Comparison of ENCODE assay signal across 1 cellular context in genomic region chr19:1253514-1254080, GRCh38.
TF ChIP-seq lines count a peak whose summit lies in the region.

No MANE protein-coding gene starts in this region.

TF ChIP-seq in HepG2, 621 proteins besides CTCF, POLR2A, EP300 and RAD21 (continues in another document):
- TF ChIP-seq KDM5A (IDR thresholded peaks at IDR 0.05; ENCODE audit: borderline replicate concordance, low read length) (no peak), ZFP1 (CRISPR knock-in tag; IDR thresholded peaks at IDR 0.05) (no peak; the same call in 1 of the 2 replicates), ZNF800 (CRISPR knock-in tag; IDR thresholded peaks at IDR 0.05) (no peak), SALL1 (CRISPR knock-in tag; IDR thresholded peaks at IDR 0.05) (peak; percentile 73), ZNF230 (CRISPR knock-in tag; IDR thresholded peaks at IDR 0.05) (no peak), NR2F2 (IDR thresholded peaks at IDR 0.05; ENCODE audit: borderline replicate concordance, low read depth) (peak; percentile 90; the same call in 1 of the 2 replicates), XRCC5 (optimal IDR thresholded peaks at IDR 0.05; ENCODE audit: low read length) (no peak), NCOR1 (IDR thresholded peaks at IDR 0.05; ENCODE audit: borderline replicate concordance, low read length) (peak; percentile 59; the same call in 1 of the 2 replicates), SP140L (CRISPR knock-in tag; IDR thresholded peaks at IDR 0.05; ENCODE audit: borderline replicate concordance) (no peak), HNF1A (IDR thresholded peaks at IDR 0.05; ENCODE audit: low read depth) (0 out of 2 replicates have a peak, but pooled peaks have one; percentile 15), HNF1A (CRISPR knock-in tag; IDR thresholded peaks at IDR 0.05; ENCODE audit: borderline replicate concordance) (no peak; the same call in 1 of the 2 replicates), IRF2 (CRISPR knock-in tag; IDR thresholded peaks at IDR 0.05) (peak; percentile 51; the same call in 1 of the 2 replicates), ZNF17 (CRISPR knock-in tag; IDR thresholded peaks at IDR 0.05) (no peak), MBD4 (IDR thresholded peaks at IDR 0.05; ENCODE audit: borderline replicate concordance, low read length) (no peak), ATAD3A (CRISPR knock-in tag; IDR thresholded peaks at IDR 0.05) (no peak), PRDM10 (CRISPR knock-in tag; IDR thresholded peaks at IDR 0.05; ENCODE audit: low read depth) (no peak), ZFY (CRISPR knock-in tag; IDR thresholded peaks at IDR 0.05) (peak; percentile 44), DDIT3 (CRISPR knock-in tag; IDR thresholded peaks at IDR 0.05) (no peak), SMAD9 (CRISPR knock-in tag; IDR thresholded peaks at IDR 0.05) (no peak), ZGPAT (CRISPR knock-in tag; IDR thresholded peaks at IDR 0.05) (peak; percentile 59; the same call in 1 of the 2 replicates), HMGA1 (CRISPR knock-in tag; conservative IDR thresholded peaks at IDR 0.05) (no peak), ZNF383 (CRISPR knock-in tag; IDR thresholded peaks at IDR 0.05; ENCODE audit: borderline replicate concordance) (no peak), PBX2 (CRISPR knock-in tag; IDR thresholded peaks at IDR 0.05) (no peak), ASH2L (IDR thresholded peaks at IDR 0.05; ENCODE audit: insufficient read length, low read depth, low read length) (peak; percentile 79), NR0B2 (CRISPR knock-in tag; IDR thresholded peaks at IDR 0.05) (no peak), ZNF547 (CRISPR knock-in tag; IDR thresholded peaks at IDR 0.05) (0 out of 2 replicates have a peak, but pooled peaks have one; percentile 27), ZBTB1 (CRISPR knock-in tag; IDR thresholded peaks at IDR 0.05; ENCODE audit: borderline replicate concordance) (no peak), ZNF546 (CRISPR knock-in tag; conservative IDR thresholded peaks at IDR 0.05) (no peak), POGZ (CRISPR knock-in tag; IDR thresholded peaks at IDR 0.05) (0 out of 2 replicates have a peak, but pooled peaks have one; percentile 31), ZNF3 (CRISPR knock-in tag; IDR thresholded peaks at IDR 0.05) (no peak), E2F5 (CRISPR knock-in tag; conservative IDR thresholded peaks at IDR 0.05) (no peak), MXI1 (IDR thresholded peaks at IDR 0.05; ENCODE audit: borderline replicate concordance, low read depth, low read length) (peak; percentile 47; the same call in 1 of the 3 replicates), SOX13 (IDR thresholded peaks at IDR 0.05) (peak; percentile 58; the same call in 1 of the 2 replicates), SOX13 (CRISPR knock-in tag; conservative IDR thresholded peaks at IDR 0.05 in 1 of 2, IDR thresholded peaks at IDR 0.05 in 1 of 2) (peak; percentile 76 to 91), RFX5 (IDR thresholded peaks at IDR 0.05; ENCODE audit: low read depth, low read length) (no peak), SP1 (IDR thresholded peaks at IDR 0.05) (no peak), SP1 (CRISPR knock-in tag; IDR thresholded peaks at IDR 0.05) (peak; percentile 38; the same call in 1 of the 2 replicates), MXD3 (CRISPR knock-in tag; IDR thresholded peaks at IDR 0.05) (no peak), AHR (CRISPR knock-in tag; IDR thresholded peaks at IDR 0.05) (no peak), ZFAT (CRISPR knock-in tag; conservative IDR thresholded peaks at IDR 0.05) (no peak), ZNF562 (CRISPR knock-in tag; IDR thresholded peaks at IDR 0.05; ENCODE audit: borderline replicate concordance) (no peak), JUND (CRISPR knock-in tag; IDR thresholded peaks at IDR 0.05) (peak; percentile 28; the same call in 1 of the 2 replicates), ZFX (CRISPR knock-in tag; IDR thresholded peaks at IDR 0.05; ENCODE audit: low read depth) (peak; percentile 57), ZNF512 (CRISPR knock-in tag; IDR thresholded peaks at IDR 0.05) (no peak), GTF2F1 (IDR thresholded peaks at IDR 0.05; ENCODE audit: low read length) (no peak), ZNF703 (CRISPR knock-in tag; IDR thresholded peaks at IDR 0.05; ENCODE audit: borderline replicate concordance) (no peak), MED13 (CRISPR knock-in tag; IDR thresholded peaks at IDR 0.05) (no peak; the same call in 1 of the 2 replicates), NFKBIZ (CRISPR knock-in tag; IDR thresholded peaks at IDR 0.05) (no peak; the same call in 1 of the 2 replicates)
